In the genomic region with DNA sequence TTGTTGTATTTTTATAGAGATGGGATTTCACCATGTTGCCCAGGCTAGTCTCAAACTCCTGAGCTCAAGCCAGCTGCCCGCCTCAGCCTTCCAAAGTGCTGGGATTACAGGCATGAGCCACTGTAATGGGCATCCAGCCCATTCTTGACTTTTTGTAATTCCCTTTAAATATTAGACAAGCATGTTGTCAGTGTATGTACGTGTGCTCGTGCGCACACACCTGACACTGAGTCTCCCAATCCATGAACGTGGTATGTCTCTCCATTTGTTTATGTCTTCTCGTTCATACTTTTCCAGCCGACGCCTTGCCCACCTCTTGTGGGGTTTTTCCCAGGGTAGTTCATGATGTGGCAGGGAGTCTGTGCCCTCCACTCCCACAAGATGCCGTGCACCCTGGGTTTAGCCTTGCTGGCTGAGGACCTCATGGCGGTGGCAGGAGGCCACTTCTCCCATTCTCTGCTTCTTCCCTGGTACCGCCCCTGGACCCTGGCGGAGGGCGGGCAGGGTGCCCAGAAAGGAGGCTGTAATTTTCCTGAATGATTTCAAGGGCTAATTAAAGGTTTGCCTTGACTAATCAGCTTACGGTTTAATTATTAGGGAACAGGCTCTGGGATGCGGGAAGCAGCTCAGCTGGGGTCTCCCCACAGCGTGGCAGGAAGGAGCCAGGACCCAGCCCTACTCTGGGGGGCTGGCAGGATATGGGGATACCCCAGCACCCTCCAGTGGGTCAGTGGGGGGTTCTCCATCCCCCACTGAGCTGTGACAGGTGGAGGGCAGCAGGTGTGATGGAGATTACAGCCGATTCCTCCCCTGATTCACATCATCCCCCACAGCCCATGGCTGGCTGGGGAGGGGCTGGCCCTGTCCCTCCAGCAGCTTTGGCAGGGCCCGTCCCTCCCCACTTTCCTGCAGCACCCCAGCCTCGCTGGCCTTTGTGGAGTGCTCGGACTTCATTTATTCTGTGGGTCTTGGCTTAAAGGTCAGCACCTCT, we compare ENCODE assay signal across 1 cellular context.
TF ChIP-seq lines count a peak whose summit lies in the region.

No MANE protein-coding gene starts in this region.

TF ChIP-seq in WTC11, 78 proteins besides CTCF, POLR2A, EP300 and RAD21 (continued from another document):
- TF ChIP-seq, protein P1, sequence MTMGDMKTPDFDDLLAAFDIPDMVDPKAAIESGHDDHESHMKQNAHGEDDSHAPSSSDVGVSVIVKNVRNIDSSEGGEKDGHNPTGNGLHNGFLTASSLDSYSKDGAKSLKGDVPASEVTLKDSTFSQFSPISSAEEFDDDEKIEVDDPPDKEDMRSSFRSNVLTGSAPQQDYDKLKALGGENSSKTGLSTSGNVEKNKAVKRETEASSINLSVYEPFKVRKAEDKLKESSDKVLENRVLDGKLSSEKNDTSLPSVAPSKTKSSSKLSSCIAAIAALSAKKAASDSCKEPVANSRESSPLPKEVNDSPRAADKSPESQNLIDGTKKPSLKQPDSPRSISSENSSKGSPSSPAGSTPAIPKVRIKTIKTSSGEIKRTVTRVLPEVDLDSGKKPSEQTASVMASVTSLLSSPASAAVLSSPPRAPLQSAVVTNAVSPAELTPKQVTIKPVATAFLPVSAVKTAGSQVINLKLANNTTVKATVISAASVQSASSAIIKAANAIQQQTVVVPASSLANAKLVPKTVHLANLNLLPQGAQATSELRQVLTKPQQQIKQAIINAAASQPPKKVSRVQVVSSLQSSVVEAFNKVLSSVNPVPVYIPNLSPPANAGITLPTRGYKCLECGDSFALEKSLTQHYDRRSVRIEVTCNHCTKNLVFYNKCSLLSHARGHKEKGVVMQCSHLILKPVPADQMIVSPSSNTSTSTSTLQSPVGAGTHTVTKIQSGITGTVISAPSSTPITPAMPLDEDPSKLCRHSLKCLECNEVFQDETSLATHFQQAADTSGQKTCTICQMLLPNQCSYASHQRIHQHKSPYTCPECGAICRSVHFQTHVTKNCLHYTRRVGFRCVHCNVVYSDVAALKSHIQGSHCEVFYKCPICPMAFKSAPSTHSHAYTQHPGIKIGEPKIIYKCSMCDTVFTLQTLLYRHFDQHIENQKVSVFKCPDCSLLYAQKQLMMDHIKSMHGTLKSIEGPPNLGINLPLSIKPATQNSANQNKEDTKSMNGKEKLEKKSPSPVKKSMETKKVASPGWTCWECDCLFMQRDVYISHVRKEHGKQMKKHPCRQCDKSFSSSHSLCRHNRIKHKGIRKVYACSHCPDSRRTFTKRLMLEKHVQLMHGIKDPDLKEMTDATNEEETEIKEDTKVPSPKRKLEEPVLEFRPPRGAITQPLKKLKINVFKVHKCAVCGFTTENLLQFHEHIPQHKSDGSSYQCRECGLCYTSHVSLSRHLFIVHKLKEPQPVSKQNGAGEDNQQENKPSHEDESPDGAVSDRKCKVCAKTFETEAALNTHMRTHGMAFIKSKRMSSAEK (CRISPR knock-in tag; IDR thresholded peaks at IDR 0.05; ENCODE audit: borderline replicate concordance): no peak
- TF ChIP-seq NFYB (CRISPR knock-in tag; conservative IDR thresholded peaks at IDR 0.05; ENCODE audit: low read depth): no peak
- no peak for TF ChIP-seq AR (CRISPR knock-in tag; IDR thresholded peaks at IDR 0.05)
- TF ChIP-seq, protein P2, sequence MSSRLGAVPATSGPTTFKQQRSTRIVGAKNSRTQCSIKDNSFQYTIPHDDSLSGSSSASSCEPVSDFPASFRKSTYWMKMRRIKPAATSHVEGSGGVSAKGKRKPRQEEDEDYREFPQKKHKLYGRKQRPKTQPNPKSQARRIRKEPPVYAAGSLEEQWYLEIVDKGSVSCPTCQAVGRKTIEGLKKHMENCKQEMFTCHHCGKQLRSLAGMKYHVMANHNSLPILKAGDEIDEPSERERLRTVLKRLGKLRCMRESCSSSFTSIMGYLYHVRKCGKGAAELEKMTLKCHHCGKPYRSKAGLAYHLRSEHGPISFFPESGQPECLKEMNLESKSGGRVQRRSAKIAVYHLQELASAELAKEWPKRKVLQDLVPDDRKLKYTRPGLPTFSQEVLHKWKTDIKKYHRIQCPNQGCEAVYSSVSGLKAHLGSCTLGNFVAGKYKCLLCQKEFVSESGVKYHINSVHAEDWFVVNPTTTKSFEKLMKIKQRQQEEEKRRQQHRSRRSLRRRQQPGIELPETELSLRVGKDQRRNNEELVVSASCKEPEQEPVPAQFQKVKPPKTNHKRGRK (CRISPR knock-in tag; IDR thresholded peaks at IDR 0.05; ENCODE audit: borderline replicate concordance): no peak
- no peak for TF ChIP-seq ZNF232 (CRISPR knock-in tag; IDR thresholded peaks at IDR 0.05)
- TF ChIP-seq MAX (CRISPR knock-in tag; IDR thresholded peaks at IDR 0.05): no peak
- no peak for TF ChIP-seq NR2C2 (CRISPR knock-in tag; IDR thresholded peaks at IDR 0.05)
